In genomic region chr16:7361416-7362129, GRCh38 we compare ENCODE assay signal across 19 cellular contexts. TPM values are rescaled to one million over a fixed set of nuclear protein-coding genes. Genes with fewer than 3 reads are reported as not detected.
DNase-seq lines count a peak whose midpoint lies in the region; ATAC-seq, FAIRE-seq and TF ChIP-seq lines count a peak whose summit lies in the region.
"Had no signal": no experiment of that assay in that cellular context is flagged by ENCODE, and none has a peak within 500 bp of the region (broad histone marks: within the 10 kb centered on the region; RNA-seq: fewer than 3 reads in every experiment).

No MANE protein-coding gene starts in this region.

- peaks cover 19% of the 10 kb centered on the region for H3K9me3 Mint-ChIP-seq in activated CD4-positive, alpha-beta memory T cell treated with anti-CD3 and anti-CD28 coated beads for 36 hours

- no peak overlapping the region for H2AK5ac ChIP-seq in IMR-90 (ENCODE audit: low read depth, low read length)

- peak overlapping the region; percentile 81 for H2BK5ac ChIP-seq in IMR-90 (ENCODE audit: low read depth, low read length, poor library complexity, severe bottlenecking)

- no peaks in the 10 kb centered on the region for H3K27me3 Mint-ChIP-seq in activated CD4-positive, alpha-beta memory T cell treated with anti-CD3 and anti-CD28 coated beads for 36 hours
- H3K27me3 Mint-ChIP-seq: CD4-positive, alpha-beta memory T cell; IgD-negative memory B cell had no signal

- H2BK15ac ChIP-seq in IMR-90 (ENCODE audit: low read depth, low read length), result no peak overlapping the region

- H3K14ac ChIP-seq in IMR-90 (replicated peaks; ENCODE audit: low read depth, low read length), result no peak overlapping the region

- H3K36me3 Mint-ChIP-seq in activated CD4-positive, alpha-beta memory T cell treated with anti-CD3 and anti-CD28 coated beads for 36 hours, result no peaks in the 10 kb centered on the region
- H3K36me3 Mint-ChIP-seq: CD4-positive, alpha-beta memory T cell; IgD-negative memory B cell had no signal

- no peak overlapping the region for H3K27ac Mint-ChIP-seq in activated CD4-positive, alpha-beta memory T cell treated with anti-CD3 and anti-CD28 coated beads for 36 hours
- H3K27ac Mint-ChIP-seq: CD4-positive, alpha-beta memory T cell; HFFc6; IgD-negative memory B cell had no signal

- no peaks in the 10 kb centered on the region for H3K9me1 ChIP-seq in IMR-90 (ENCODE audit: insufficient read depth, low read length)

- TF ChIP-seq CTCF in HepG2 (CRISPR knock-in tag; IDR thresholded peaks at IDR 0.05), result no peak
- TF ChIP-seq CTCF in right lobe of liver (IDR thresholded peaks at IDR 0.05), result no peak
- TF ChIP-seq CTCF in IMR-90 (conservative IDR thresholded peaks at IDR 0.05; ENCODE audit: low read depth, low read length), result no peak
- no peak for TF ChIP-seq CTCF in kidney (IDR thresholded peaks at IDR 0.05; ENCODE audit: borderline replicate concordance, extremely low read depth, insufficient read depth)

- no peak overlapping the region for H4K91ac ChIP-seq in IMR-90 (ENCODE audit: insufficient read depth, low read depth, low read length)

- dilution Hi-C loops in IMR-90 (cut with HindIII; ENCODE audit: low sequenced_read_pairs, unreplicated experiment), result no loop called here

- TF ChIP-seq EP300 in HepG2 (IDR thresholded peaks at IDR 0.05; ENCODE audit: low read depth in 2 of 2, low read length in 2 of 2) (no peak), HepG2 (CRISPR knock-in tag; IDR thresholded peaks at IDR 0.05; ENCODE audit: borderline replicate concordance) (no peak)

- no peak overlapping the region for H2BK120ac ChIP-seq in IMR-90 (ENCODE audit: low read depth, low read length)

- no peaks in the 10 kb centered on the region for H4K20me1 ChIP-seq in HepG2 (ENCODE audit: insufficient read depth, low read length)
- no peaks in the 10 kb centered on the region for H4K20me1 ChIP-seq in IMR-90 (ENCODE audit: insufficient read depth, low read length)

- ATAC-seq in HepG2 (no peak), right lobe of liver (no peak), IMR-90 (ENCODE audit: low read depth) (no peak), HG02798 (IDR thresholded peaks at IDR 0.05; ENCODE audit: poor library complexity, unreplicated experiment) (no peak)
- ATAC-seq: A549 had no signal

- H4K8ac ChIP-seq in IMR-90 (ENCODE audit: low read depth in 2 of 2, low read length in 2 of 2), result no peak overlapping the region

- POLR2A ChIA-PET in HepG2 (lab: Yijun Ruan, JAX), result no interaction called here
- POLR2A ChIA-PET in IMR-90 (lab: Charles Lee; ENCODE audit: unreplicated experiment), result no interaction called here
- POLR2A ChIA-PET in activated CD4-positive, alpha-beta memory T cell treated with anti-CD3 and anti-CD28 coated beads for 36 hours (lab: Charles Lee), result no interaction called here

- H2BK20ac ChIP-seq in IMR-90 (ENCODE audit: low read depth, low read length), result no peak overlapping the region

- no peak overlapping the region for H3K18ac ChIP-seq in IMR-90 (ENCODE audit: low read depth, low read length)

- H3K27ac ChIP-seq in HepG2 (ENCODE audit: extremely low read length, insufficient read depth, low read length), result no peak overlapping the region
- no peak overlapping the region for H3K27ac ChIP-seq in right lobe of liver
- H3K27ac ChIP-seq in IMR-90 (ENCODE audit: insufficient read depth, low read length), result no peak overlapping the region
- H3K27ac ChIP-seq in kidney (ENCODE audit: low read depth in 2 of 2, low read length in 2 of 2), result no peak overlapping the region
- H3K27ac ChIP-seq: A549, C4-2B, HL-60 had no signal

- H3K4ac ChIP-seq in IMR-90 (ENCODE audit: low read depth, low read length), result no peak overlapping the region

- no peaks in the 10 kb centered on the region for H3K9me3 ChIP-seq in HepG2 (ENCODE audit: low read length)
- no peaks in the 10 kb centered on the region for H3K9me3 ChIP-seq in right lobe of liver
- peaks cover 23% of the 10 kb centered on the region for H3K9me3 ChIP-seq in IMR-90 (ENCODE audit: control insufficient read depth, insufficient read depth, low read length)
- H3K9me3 ChIP-seq in kidney (ENCODE audit: control insufficient read depth in 1 of 2, low read length in 2 of 2), result no peaks in the 10 kb centered on the region
- H3K9me3 ChIP-seq: A549, BE2C, HAP-1 had no signal

- no peak overlapping the region for H3K4me3 ChIP-seq in HepG2 (replicated peaks in 1 of 3; ENCODE audit: insufficient read depth in 1 of 3, low read depth in 2 of 3, low read length in 3 of 3)
- no peak overlapping the region for H3K4me3 ChIP-seq in right lobe of liver
- H3K4me3 ChIP-seq in IMR-90 (ENCODE audit: insufficient read depth, low read depth, low read length), result no peak overlapping the region
- no peak overlapping the region for H3K4me3 ChIP-seq in kidney (ENCODE audit: low read length in 2 of 2)
- H3K4me3 ChIP-seq: A549, HAP-1 had no signal

- H3K27me3 ChIP-seq in HepG2 (ENCODE audit: control insufficient read depth in 1 of 2, insufficient read depth in 2 of 2, low read length in 2 of 2), result peaks cover 0 to 4% of the 10 kb centered on the region in 2 experiments; a peak in 1 of 5 replicates
- H3K27me3 ChIP-seq in right lobe of liver, result no peaks in the 10 kb centered on the region
- H3K27me3 ChIP-seq in IMR-90 (ENCODE audit: control insufficient read depth, insufficient read depth, low read length), result no peaks in the 10 kb centered on the region
- H3K27me3 ChIP-seq: BE2C had no signal

- H3K79me2 ChIP-seq in HepG2 (ENCODE audit: insufficient read depth, low read length), result no peaks in the 10 kb centered on the region

- H3K4me1 ChIP-seq in HepG2 (ENCODE audit: insufficient read depth, low read length), result no peaks in the 10 kb centered on the region
- H3K4me1 ChIP-seq in right lobe of liver, result no peaks in the 10 kb centered on the region
- no peaks in the 10 kb centered on the region for H3K4me1 ChIP-seq in IMR-90 (ENCODE audit: control insufficient read depth, insufficient read depth, low read length)
- H3K4me1 ChIP-seq in kidney (ENCODE audit: control insufficient read depth in 1 of 2, insufficient read depth in 1 of 2, low read depth in 1 of 2, low read length in 2 of 2), result no peaks in the 10 kb centered on the region
- H3K4me1 ChIP-seq: A549, BE2C, HAP-1 had no signal

- H2AK9ac ChIP-seq in IMR-90 (replicated peaks; ENCODE audit: low read depth, low read length, poor library complexity), result no peak overlapping the region

- FAIRE-seq in HepG2 (lab: Jason Lieb, UNC), result peak; percentile 75
- FAIRE-seq in kidney (lab: Jason Lieb, UNC), result peak; percentile 60
- FAIRE-seq: A549, GM19239 had no signal

- H3K9ac ChIP-seq in HepG2 (ENCODE audit: insufficient read depth, low read depth, low read length) (no peak overlapping the region), IMR-90 (ENCODE audit: low read depth, low read length) (no peak overlapping the region), kidney (ENCODE audit: low read length in 2 of 2) (no peak overlapping the region)

- intact Hi-C loops in HepG2 (cut with micrococcal nuclease; ENCODE audit: unreplicated experiment) (no loop called here), right lobe of liver (cut with DNase I) (no loop called here), IMR-90 (cut with micrococcal nuclease) (no loop called here), kidney (cut with DNase I) (no loop called here)
- intact Hi-C loops in activated CD4-positive, alpha-beta memory T cell treated with anti-CD3 and anti-CD28 coated beads for 36 hours (cut with micrococcal nuclease), result no loop called here

- TF ChIP-seq RAD21 in HepG2 (CRISPR knock-in tag; IDR thresholded peaks at IDR 0.05), result no peak
- no peak for TF ChIP-seq RAD21 in IMR-90 (IDR thresholded peaks at IDR 0.05; ENCODE audit: low read length)

- CTCF ChIA-PET in HepG2 (lab: Yijun Ruan, JAX; ENCODE audit: low intra/inter-chr PET ratio, low total read pairs) (no interaction called here), IMR-90 (lab: Yijun Ruan, JAX) (no interaction called here)
- CTCF ChIA-PET in activated CD4-positive, alpha-beta memory T cell treated with anti-CD3 and anti-CD28 coated beads for 36 hours (lab: Charles Lee), result no interaction called here

- H3K56ac ChIP-seq in IMR-90 (ENCODE audit: extremely low read depth, insufficient read depth, low read length), result no peak overlapping the region

- H2AFZ ChIP-seq in HepG2 (ENCODE audit: low read length) (no peak overlapping the region), IMR-90 (replicated peaks; ENCODE audit: low read length, poor library complexity) (no peak overlapping the region)

- in situ Hi-C loops in HepG2 (cut with HindIII; ENCODE audit: extremely low pct_ligation_motif_present, low pct_unique_long_range_greater_than_20kb), result no loop called here
- in situ Hi-C loops in IMR-90 (cut with MboI; ENCODE audit: low sequenced_read_pairs), result no loop called here

- WGBS in HepG2 (ENCODE audit: low lambda C conversion rate), result 3% methylated on average over 10 of the region's 10 CpGs
- 63% methylated on average over 9 of the region's 10 CpGs for WGBS in right lobe of liver (ENCODE audit: insufficient coverage, low coverage, low lambda C conversion rate, missing lambda C conversion rate)
- 90 to 100% methylated on average over 2 of the region's 10 CpGs for WGBS in IMR-90 (ENCODE audit: extremely low coverage in 2 of 2, insufficient read length in 1 of 2), 2 experiments

- no peaks in the 10 kb centered on the region for H3K79me1 ChIP-seq in IMR-90 (ENCODE audit: low read depth in 1 of 2, low read length in 2 of 2)

- H3K36me3 ChIP-seq in HepG2 (replicated peaks in 1 of 2; ENCODE audit: control insufficient read depth in 1 of 2, insufficient read depth in 2 of 2, low read length in 2 of 2), result no peaks in the 10 kb centered on the region
- H3K36me3 ChIP-seq in right lobe of liver, result no peaks in the 10 kb centered on the region
- H3K36me3 ChIP-seq in IMR-90 (ENCODE audit: control insufficient read depth, insufficient read depth, low read length), result no peaks in the 10 kb centered on the region
- no peaks in the 10 kb centered on the region for H3K36me3 ChIP-seq in kidney (ENCODE audit: control insufficient read depth in 1 of 2, insufficient read depth in 2 of 2, low read length in 2 of 2)
- H3K36me3 ChIP-seq: BE2C, HAP-1 had no signal

- TF ChIP-seq POLR2A in HepG2 (IDR thresholded peaks at IDR 0.05; ENCODE audit: insufficient read depth in 1 of 2, low read depth in 2 of 2, low read length in 2 of 2) (no peak), right lobe of liver (IDR thresholded peaks at IDR 0.05) (no peak), IMR-90 (IDR thresholded peaks at IDR 0.05; ENCODE audit: low read depth, low read length) (no peak)

- BruUV-seq in HepG2 (replicated peaks; lab: Mats Ljungman, UMichigan) (no TSS peak), IMR-90 (replicated peaks; lab: Mats Ljungman, UMichigan) (no TSS peak)

- H3K4me1 Mint-ChIP-seq in activated CD4-positive, alpha-beta memory T cell treated with anti-CD3 and anti-CD28 coated beads for 36 hours (ENCODE audit: low read depth), result no peaks in the 10 kb centered on the region
- H3K4me1 Mint-ChIP-seq: CD4-positive, alpha-beta memory T cell; IgD-negative memory B cell had no signal

- no peak overlapping the region for H3K4me2 ChIP-seq in HepG2 (ENCODE audit: low read depth, low read length)
- H3K4me2 ChIP-seq in IMR-90 (ENCODE audit: low read depth, low read length), result no peak overlapping the region
- H3K4me2 ChIP-seq: A549 had no signal

- no peak overlapping the region for H3K23ac ChIP-seq in IMR-90 (ENCODE audit: low read depth, low read length)

- no peak overlapping the region for H4K5ac ChIP-seq in IMR-90 (ENCODE audit: low read depth, low read length)

- no peak for DNase-seq in HepG2 (ENCODE audit: low spot score)
- DNase-seq in right lobe of liver, result no peak
- DNase-seq in IMR-90, result no peak
- no peak for DNase-seq in kidney
- DNase-seq in activated CD4-positive, alpha-beta memory T cell treated with anti-CD3 and anti-CD28 coated beads for 36 hours, result no peak
- no peak for DNase-seq in stimulated activated CD4-positive, alpha-beta T cell treated with anti-CD3 and anti-CD28 coated beads, Interleukin-2, amount 100 ng/mL, for 48 hours
- DNase-seq: BE2C; CD4-positive, alpha-beta memory T cell; DND-41; GF-D8; HFFc6 had no signal

- no peak overlapping the region for H3K4me3 Mint-ChIP-seq in activated CD4-positive, alpha-beta memory T cell treated with anti-CD3 and anti-CD28 coated beads for 36 hours
- H3K4me3 Mint-ChIP-seq: CD4-positive, alpha-beta memory T cell; HFFc6; IgD-negative memory B cell had no signal

RNA-seq across cellular contexts. Expression of gene RBFOX1, which starts 28.9 kb away (rescaled TPM):
- total RNA-seq in HepG2 (2016; rRNA removed; fragmentation: Illumina TruSeq; extraction: Trizol) (not detected in 2 replicates), right lobe of liver (under 1 TPM in 1 of 6 experiments, not detected in 5; 0.19 TPM), IMR-90 (2012; rRNA removed) (not detected in 2 replicates), kidney (0.66 TPM)
- not detected in 2 replicates for total RNA-seq in HepG2 (2016; cell fraction: cytosol; rRNA removed; fragmentation: Illumina TruSeq; extraction: Trizol; ENCODE audit: low read depth)
- total RNA-seq in HepG2 (2016; cell fraction: insoluble cytoplasmic fraction; rRNA removed; fragmentation: Illumina TruSeq; extraction: Trizol), result not detected in 2 replicates
- not detected in 2 replicates for total RNA-seq in HepG2 (2016; cell fraction: membrane; rRNA removed; fragmentation: Illumina TruSeq; extraction: Trizol)
- not detected in 2 replicates for total RNA-seq in HepG2 (2016; cell fraction: nucleus; rRNA removed; fragmentation: Illumina TruSeq; extraction: Trizol)
- polyA plus RNA-seq in HepG2 (2011; rRNA removed) (not detected in 2 replicates), IMR-90 (2012; rRNA removed) (not detected in 2 replicates), kidney (ENCODE audit: insufficient read depth, low read depth, low replicate concordance) (0.24 TPM)
- polyA plus RNA-seq in HepG2 (2011; cell fraction: cytosol; rRNA removed), result not detected in 2 replicates
- not detected in 2 replicates for polyA plus RNA-seq in HepG2 (2011; cell fraction: nucleus; rRNA removed)
- not detected in 2 replicates for polyA plus RNA-seq in HepG2 (2012)
- polyA plus RNA-seq in HepG2 (2016; cell fraction: cytosol; fragmentation: Illumina TruSeq; extraction: Trizol; ENCODE audit: low read depth), result not detected in 2 replicates
- polyA plus RNA-seq in HepG2 (2016; cell fraction: insoluble cytoplasmic fraction; fragmentation: Illumina TruSeq; extraction: Trizol; ENCODE audit: low read depth), result not detected in 2 replicates
- not detected in 2 replicates for polyA plus RNA-seq in HepG2 (2016; cell fraction: membrane; fragmentation: Illumina TruSeq; extraction: Trizol; ENCODE audit: low read depth)
- not detected in 2 replicates for polyA plus RNA-seq in HepG2 (2016; cell fraction: nucleus; fragmentation: Illumina TruSeq; extraction: Trizol; ENCODE audit: insufficient read depth, low read depth)
- not detected in 2 replicates for polyA minus RNA-seq in HepG2 (2011; rRNA and poly(A)+ RNA removed; ENCODE audit: low replicate concordance)
- not detected in 2 replicates for polyA minus RNA-seq in HepG2 (2011; cell fraction: cytosol; rRNA and poly(A)+ RNA removed)
- polyA minus RNA-seq in HepG2 (2011; cell fraction: nucleus; rRNA and poly(A)+ RNA removed), result not detected in 2 replicates
- polyA plus RNA-seq in IMR-90 (2012; cell fraction: cytosol; rRNA removed), result not detected in 2 replicates
- not detected in 2 replicates for polyA plus RNA-seq in IMR-90 (2012; cell fraction: nucleus; rRNA removed; ENCODE audit: low replicate concordance)
- not detected for total RNA-seq in activated CD4-positive, alpha-beta memory T cell treated with anti-CD3 and anti-CD28 coated beads for 36 hours
- total RNA-seq: CD4-positive, alpha-beta memory T cell; HFFc6 had no signal
- polyA plus RNA-seq: A549; AG04450; CD4-positive, alpha-beta memory T cell; IgD-negative memory B cell had no signal
